Comparison of ENCODE assay signal across 17 cellular contexts in the genomic region with DNA sequence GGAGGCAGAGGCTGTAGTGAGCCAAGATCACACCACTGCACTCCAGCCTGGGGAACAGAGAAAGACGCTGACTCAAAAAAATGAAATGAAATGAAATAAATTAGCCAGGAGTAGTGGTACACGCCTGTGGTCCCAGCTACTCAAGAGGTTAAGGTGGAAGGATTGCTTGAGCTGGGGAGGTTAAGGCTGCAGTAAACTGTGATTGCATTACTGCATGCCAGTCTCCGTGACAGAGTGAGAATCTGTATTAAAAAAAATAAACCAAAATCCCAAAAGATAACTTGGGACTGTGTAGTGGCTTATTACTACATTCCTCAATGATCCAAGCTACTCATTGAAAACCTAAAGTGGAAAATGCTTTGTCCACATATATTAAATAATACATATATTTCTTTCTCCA.
"Had no signal": no experiment of that assay in that cellular context is flagged by ENCODE, and none has a peak within 500 bp of the region (broad histone marks: within the 10 kb centered on the region; RNA-seq: fewer than 3 reads in every experiment).

No MANE protein-coding gene starts in this region.

- ATAC-seq: activated CD4-positive, CD25-positive, alpha-beta regulatory T cell treated with anti-CD3 and anti-CD28 coated beads, Interleukin-2, amount 50 U/mL, for 24 hours; activated CD8-positive, alpha-beta T cell treated with anti-CD3 and anti-CD28 coated beads, Interleukin-2, amount 10 ng/mL, durations not matched to agents 7 days and 5 days; activated T-cell treated with anti-CD3 and anti-CD28 coated beads, Interleukin-2, amount 50 U/mL, for 4 hours; stimulated activated naive CD8-positive, alpha-beta T cell treated with anti-CD3 and anti-CD28 coated beads, Interleukin-15, Interleukin-2, amounts not matched to agents 100 U/mL and 50 U/mL, for 24 hours had no signal

- H3K9me3 Mint-ChIP-seq: activated CD4-positive, alpha-beta T cell treated with anti-CD3 and anti-CD28 coated beads, Interleukin-2, amount 10 ng/mL, durations not matched to agents 7 days and 5 days; activated T-cell treated with anti-CD3 and anti-CD28 coated beads, Interleukin-2, amount 50 U/mL, for 4 hours; endodermal cell had no signal

- H3K27me3 ChIP-seq: adrenal gland, cardiac muscle cell, left lung, tibial artery had no signal

- H3K36me3 ChIP-seq: adrenal gland, cardiac muscle cell, left lung, tibial artery had no signal

- H3K27ac Mint-ChIP-seq: activated naive CD4-positive, alpha-beta T cell treated with anti-CD3 and anti-CD28 coated beads, Interleukin-2, amount 10 ng/mL, durations not matched to agents 7 days and 5 days; endodermal cell; progenitor cell of endocrine pancreas had no signal

- H3K27me3 Mint-ChIP-seq: activated CD4-positive, alpha-beta T cell treated with anti-CD3 and anti-CD28 coated beads, Interleukin-2, amount 10 ng/mL, durations not matched to agents 7 days and 5 days; activated naive CD4-positive, alpha-beta T cell treated with anti-CD3 and anti-CD28 coated beads, Interleukin-2, amount 10 ng/mL, durations not matched to agents 7 days and 5 days; progenitor cell of endocrine pancreas had no signal

- DNase-seq: activated CD4-positive, alpha-beta T cell treated with anti-CD3 and anti-CD28 coated beads, Interleukin-2, amount 10 ng/mL, durations not matched to agents 7 days and 5 days; activated CD8-positive, alpha-beta memory T cell treated with anti-CD3 and anti-CD28 coated beads, Interleukin-2, amount 50 U/mL, for 4 hours; activated CD8-positive, alpha-beta T cell treated with anti-CD3 and anti-CD28 coated beads, Interleukin-2, amount 10 ng/mL, durations not matched to agents 7 days and 5 days; activated naive CD4-positive, alpha-beta T cell treated with anti-CD3 and anti-CD28 coated beads, Interleukin-2, amount 10 ng/mL, durations not matched to agents 7 days and 5 days; activated T-cell treated with anti-CD3 and anti-CD28 coated beads, Interleukin-2, amount 50 U/mL, for 4 hours; endodermal cell; kidney; stimulated activated CD4-positive, alpha-beta T cell treated with anti-CD3 and anti-CD28 coated beads, Interleukin-2, amount 100 ng/mL, for 24 hours; stimulated activated naive CD8-positive, alpha-beta T cell treated with anti-CD3 and anti-CD28 coated beads, Interleukin-15, Interleukin-2, amounts not matched to agents 100 U/mL and 50 U/mL, for 24 hours; T-helper 9 cell had no signal

- H3K27ac ChIP-seq: cardiac muscle cell, epithelial cell of prostate, tibial artery had no signal

- H3K4me3 Mint-ChIP-seq: activated CD4-positive, alpha-beta T cell treated with anti-CD3 and anti-CD28 coated beads, Interleukin-2, amount 10 ng/mL, durations not matched to agents 7 days and 5 days; activated CD8-positive, alpha-beta T cell treated with anti-CD3 and anti-CD28 coated beads, Interleukin-2, amount 10 ng/mL, durations not matched to agents 7 days and 5 days; activated naive CD4-positive, alpha-beta T cell treated with anti-CD3 and anti-CD28 coated beads, Interleukin-2, amount 10 ng/mL, durations not matched to agents 7 days and 5 days; activated T-cell treated with anti-CD3 and anti-CD28 coated beads, Interleukin-2, amount 50 U/mL, for 4 hours; endodermal cell had no signal

- H3K36me3 Mint-ChIP-seq: activated naive CD4-positive, alpha-beta T cell treated with anti-CD3 and anti-CD28 coated beads, Interleukin-2, amount 10 ng/mL, durations not matched to agents 7 days and 5 days had no signal

- H3K4me1 ChIP-seq: adrenal gland had no signal

- H3K4me3 ChIP-seq: adrenal gland, cardiac muscle cell, left lung, tibial artery had no signal

- H3K4me1 Mint-ChIP-seq: endodermal cell had no signal
